8 cellular contexts compared by ENCODE assay signal in the genomic region with DNA sequence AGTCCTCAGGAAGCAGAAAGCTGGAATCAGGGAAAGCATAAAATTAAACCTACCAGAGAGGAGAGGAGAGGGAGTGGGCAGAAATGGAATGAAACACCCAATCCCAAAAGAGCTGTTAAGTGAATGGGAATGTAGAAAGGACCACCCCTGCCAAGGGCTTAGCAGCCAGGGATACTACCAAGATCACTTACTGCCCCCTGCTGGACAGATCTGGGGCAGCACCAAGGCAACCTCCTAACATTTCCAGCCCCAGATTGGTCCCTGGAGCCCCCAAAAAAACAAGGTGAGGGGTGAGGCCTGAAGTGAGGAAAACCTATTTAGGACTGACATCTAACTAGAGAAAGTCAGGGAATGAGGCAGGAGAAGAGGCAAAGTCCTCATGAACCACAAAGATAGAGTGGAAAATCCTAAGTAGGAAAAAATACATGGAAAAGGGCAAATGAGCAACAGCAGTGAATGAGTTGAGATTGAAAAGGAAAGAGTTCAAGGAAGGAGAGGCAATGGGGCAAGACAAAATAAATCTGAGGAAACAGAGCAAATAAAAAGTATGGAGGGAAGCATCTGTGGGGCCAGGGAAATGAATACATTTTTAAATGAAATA. TPM values are rescaled to one million over a fixed set of nuclear protein-coding genes. Genes with fewer than 3 reads are reported as not detected.
DNase-seq lines count a peak whose midpoint lies in the region; ATAC-seq and TF ChIP-seq lines count a peak whose summit lies in the region.

No MANE protein-coding gene starts in this region.

- DNase-seq in NCI-H524 (lab: John Stamatoyannopoulos, UW) (peak; percentile 30 to 61), NCI-H524 treated with DMSO at 0.1 percent for 48 hours (lab: John Stamatoyannopoulos, UW) (no peak), NCI-H1930 (lab: John Stamatoyannopoulos, UW) (peak; percentile 16 to 53), cardiac fibroblast (ENCODE audit: low read depth in 2 of 2) (peak; percentile 77 to 84), left colon (peak; percentile 53 to 82)
- DNase-seq in stimulated activated CD4-positive, alpha-beta T cell treated with anti-CD3 and anti-CD28 coated beads, Interleukin-4, amount 100 ng/mL, for 1 hour = peak; percentile 85

- intact Hi-C loops in left colon (cut with DNase I, micrococcal nuclease) = loop anchor here in 1 of 2 donors (10.0 kb wide), 1 partner anchor 82 kb away; the partner anchor contains the start of gene DDX23

- H3K4me3 ChIP-seq in cardiac fibroblast (replicated peaks in 1 of 2; ENCODE audit: low read depth in 2 of 2, low read length in 2 of 2) = no peak overlapping the region

- ATAC-seq in activated CD4-positive, CD25-positive, alpha-beta regulatory T cell treated with anti-CD3 and anti-CD28 coated beads, Interleukin-2, amount 50 U/mL, for 24 hours = peak; percentile 48 to 77
- ATAC-seq in left colon = peak; percentile 66
- ATAC-seq in GM18867 (IDR thresholded peaks at IDR 0.05; ENCODE audit: unreplicated experiment) = no peak

- peak; percentile 95 for TF ChIP-seq CTCF in cardiac fibroblast (IDR thresholded peaks at IDR 0.05; ENCODE audit: low read depth, low read length)

RNA-seq across cellular contexts. Expression of gene FKBP11, which starts 11.2 kb away (rescaled TPM):
- total RNA-seq in left colon = 10 to 100 TPM; 21.3 to 26.9 TPM

RNA-seq across cellular contexts. Expression of gene ARF3, which starts 20.8 kb away (rescaled TPM):
- total RNA-seq in left colon = 100 to 1,000 TPM; 271 to 304 TPM

RNA-seq across cellular contexts. Expression of gene WNT10B, which starts 35.1 kb away (rescaled TPM):
- total RNA-seq in left colon = under 1 TPM; 0.15 to 0.61 TPM

RNA-seq across cellular contexts. Expression of gene WNT1, which starts 41.6 kb away (rescaled TPM):
- total RNA-seq in left colon = not detected
